13 cellular contexts compared by ENCODE assay signal in genomic region chr6:74735304-74735703, GRCh38.
DNase-seq lines count a peak whose midpoint lies in the region; ATAC-seq and TF ChIP-seq lines count a peak whose summit lies in the region.
"Had no signal": no experiment of that assay in that cellular context is flagged by ENCODE, and none has a peak within 500 bp of the region (broad histone marks: within the 10 kb centered on the region; RNA-seq: fewer than 3 reads in every experiment).

No MANE protein-coding gene starts in this region.

- no peaks in the 10 kb centered on the region for H3K36me3 ChIP-seq in suprapubic skin
- H3K36me3 ChIP-seq in GM23338 (ENCODE audit: insufficient read depth): no peaks in the 10 kb centered on the region
- H3K36me3 ChIP-seq: spleen had no signal

- no peaks in the 10 kb centered on the region for H3K9me2 ChIP-seq in GM23338 (ENCODE audit: insufficient read depth)

- no peak overlapping the region for H3K4me3 Mint-ChIP-seq in GM23338
- H3K4me3 Mint-ChIP-seq: activated CD8-positive, alpha-beta T cell treated with anti-CD3 and anti-CD28 coated beads for 36 hours; naive thymus-derived CD8-positive, alpha-beta T cell had no signal

- 0 out of 3 replicates have a peak, but pooled peaks cover 3% of the 10 kb centered on the region for H3K9me3 Mint-ChIP-seq in GM23338

- no peaks in the 10 kb centered on the region for H3K4me1 Mint-ChIP-seq in GM23338
- H3K4me1 Mint-ChIP-seq: naive thymus-derived CD8-positive, alpha-beta T cell had no signal

- no peaks in the 10 kb centered on the region for H3K27me3 Mint-ChIP-seq in GM23338 (ENCODE audit: insufficient read depth, low read depth, poor library complexity)
- H3K27me3 Mint-ChIP-seq: activated CD8-positive, alpha-beta T cell treated with anti-CD3 and anti-CD28 coated beads for 36 hours; naive thymus-derived CD8-positive, alpha-beta T cell had no signal

- H3K27me3 ChIP-seq in suprapubic skin: no peaks in the 10 kb centered on the region
- no peaks in the 10 kb centered on the region for H3K27me3 ChIP-seq in GM23338 (ENCODE audit: insufficient read depth)
- H3K27me3 ChIP-seq: spleen had no signal

- no peaks in the 10 kb centered on the region for H3K36me3 Mint-ChIP-seq in GM23338 (ENCODE audit: low read depth)

- H3K4me1 ChIP-seq in suprapubic skin (no peaks in the 10 kb centered on the region), GM23338 (ENCODE audit: insufficient read depth) (no peaks in the 10 kb centered on the region)
- H3K4me1 ChIP-seq: spleen had no signal

- ATAC-seq in GM23338 (no peak), GM18873 (IDR thresholded peaks at IDR 0.05; ENCODE audit: low FRiP score, unreplicated experiment) (no peak)
- ATAC-seq: activated CD8-positive, alpha-beta T cell treated with anti-CD3 and anti-CD28 coated beads for 36 hours; naive thymus-derived CD8-positive, alpha-beta T cell had no signal

- WGBS in suprapubic skin: 25% methylated on average over 2 of the region's 2 CpGs

- H3K79me2 ChIP-seq in GM23338 (replicated peaks; ENCODE audit: insufficient read depth): no peaks in the 10 kb centered on the region

- TF ChIP-seq POLR2A in suprapubic skin (IDR thresholded peaks at IDR 0.05): no peak

- TF ChIP-seq CTCF in suprapubic skin (IDR thresholded peaks at IDR 0.05) (no peak), GM23338 (conservative IDR thresholded peaks at IDR 0.05; ENCODE audit: low read depth in 2 of 2) (no peak)

- no peak overlapping the region for H2AFZ ChIP-seq in GM23338

- TF ChIP-seq EP300 in suprapubic skin (IDR thresholded peaks at IDR 0.05): no peak

- no peaks in the 10 kb centered on the region for H3F3A ChIP-seq in GM23338 (replicated peaks; ENCODE audit: low read depth)

- H3K27ac Mint-ChIP-seq in GM23338: no peak overlapping the region
- H3K27ac Mint-ChIP-seq: activated CD8-positive, alpha-beta T cell treated with anti-CD3 and anti-CD28 coated beads for 36 hours; naive thymus-derived CD8-positive, alpha-beta T cell had no signal

- H4K20me1 ChIP-seq in GM23338 (replicated peaks; ENCODE audit: insufficient read depth): no peaks in the 10 kb centered on the region

- H3K27ac ChIP-seq in suprapubic skin (peak overlapping the region; percentile 73), GM23338 (ENCODE audit: low read depth) (no peak overlapping the region)
- H3K27ac ChIP-seq: spleen had no signal

- H3K4me3 ChIP-seq in suprapubic skin (no peak overlapping the region), GM23338 (no peak overlapping the region)
- H3K4me3 ChIP-seq: spleen had no signal

- peak; percentile 7 for DNase-seq in GOT3 (lab: John Stamatoyannopoulos, UW)
- DNase-seq in amniotic stem cell (lab: John Stamatoyannopoulos, UW): peak; percentile 69
- peak; percentile 23 for DNase-seq in glomerular visceral epithelial cell (ENCODE audit: extremely low spot score)
- peak in 1 of 2 donors; percentile 59 for DNase-seq in suprapubic skin (ENCODE audit: low spot score in 2 of 2)
- no peak for DNase-seq in GM23338 (ENCODE audit: low spot score)
- no peak for DNase-seq in NCI-H1930 (lab: John Stamatoyannopoulos, UW)
- DNase-seq: activated CD8-positive, alpha-beta T cell treated with anti-CD3 and anti-CD28 coated beads for 36 hours; activated naive CD4-positive, alpha-beta T cell treated with Interleukin-2 at 50 U/mL for 16 hours; naive thymus-derived CD8-positive, alpha-beta T cell; NCI-H1694; spleen; stimulated activated CD8-positive, alpha-beta memory T cell treated with anti-CD3 and anti-CD28 coated beads, Interleukin-4, amount 100 ng/mL, for 48 hours had no signal

- H3K4me2 ChIP-seq in GM23338: no peak overlapping the region

- H3K9me3 ChIP-seq in suprapubic skin: no peaks in the 10 kb centered on the region

TF ChIP-seq in GM23338, 12 proteins besides CTCF, POLR2A, EP300 and RAD21:
- no peak for TF ChIP-seq ZNF462 (CRISPR knock-in tag; IDR thresholded peaks at IDR 0.05)
- TF ChIP-seq EZH2phosphoT487 (IDR thresholded peaks at IDR 0.05; ENCODE audit: unreplicated experiment): no peak
- TF ChIP-seq ZNF331 (CRISPR knock-in tag; IDR thresholded peaks at IDR 0.05; ENCODE audit: low read depth): no peak
- TF ChIP-seq STAT1 (IDR thresholded peaks at IDR 0.05; ENCODE audit: unreplicated experiment): no peak
- no peak for TF ChIP-seq REST (IDR thresholded peaks at IDR 0.05; ENCODE audit: unreplicated experiment)

Comparison
In these comparisons a context has a peak if more than half of its experiments do, and no peak if none do; other contexts are left out.
1. DNase-seq: peak in GOT3 (single experiment), amniotic stem cell (single experiment) and glomerular visceral epithelial cell (single experiment); none in GM23338 (single experiment) and NCI-H1930 (0 of 2).